In the genomic region with DNA sequence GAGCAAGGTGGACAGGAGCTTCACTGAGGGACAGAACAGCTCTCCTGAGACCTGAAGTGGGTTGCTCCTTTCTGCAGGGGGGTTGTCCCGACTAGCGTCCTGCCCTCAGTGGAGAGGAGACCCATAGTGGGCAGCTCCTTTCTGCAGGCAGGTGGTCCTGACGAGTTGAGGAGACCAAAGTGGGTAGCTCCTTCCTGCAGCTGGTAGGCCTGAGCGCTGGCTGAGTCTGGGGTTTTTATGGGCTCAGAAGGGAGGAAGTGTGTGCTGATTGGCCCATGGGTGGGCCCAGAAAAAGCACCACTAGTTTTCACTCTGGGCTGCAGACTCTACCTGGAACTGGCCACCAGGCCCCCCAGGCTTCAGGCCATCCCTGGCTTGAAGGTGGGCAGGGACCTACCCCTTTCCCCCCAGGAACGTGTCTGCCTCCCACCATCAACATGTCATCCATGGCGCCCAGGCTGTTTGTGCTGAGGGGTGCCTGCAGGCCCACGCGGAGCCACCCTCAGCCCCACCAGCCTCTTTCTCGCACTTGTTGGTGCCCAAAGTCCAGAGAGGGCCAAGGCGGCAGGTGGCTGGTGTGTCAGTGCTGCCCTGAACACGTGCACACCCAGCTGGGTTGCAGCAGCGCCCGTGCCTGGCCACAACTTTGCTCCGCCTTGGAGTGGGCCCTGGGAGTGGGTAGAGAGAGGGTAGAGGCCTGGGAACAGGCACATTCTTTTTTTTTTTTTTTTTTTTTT, we compare ENCODE assay signal across 1 cellular context.
A peak's percentile ranks its signal among the peaks of the same experiment; 100 is the strongest.
TF ChIP-seq lines count a peak whose summit lies in the region.

No MANE protein-coding gene starts in this region.

TF ChIP-seq in GM12878, 131 proteins besides CTCF, POLR2A, EP300 and RAD21:
- TF ChIP-seq RAD51 (IDR thresholded peaks at IDR 0.05) (no peak), JUNB (IDR thresholded peaks at IDR 0.05) (no peak), SUZ12 (IDR thresholded peaks at IDR 0.05; ENCODE audit: unreplicated experiment) (no peak), CHD1 (IDR thresholded peaks at IDR 0.05; ENCODE audit: low read depth, low read length) (no peak)
- TF ChIP-seq, protein P1, sequence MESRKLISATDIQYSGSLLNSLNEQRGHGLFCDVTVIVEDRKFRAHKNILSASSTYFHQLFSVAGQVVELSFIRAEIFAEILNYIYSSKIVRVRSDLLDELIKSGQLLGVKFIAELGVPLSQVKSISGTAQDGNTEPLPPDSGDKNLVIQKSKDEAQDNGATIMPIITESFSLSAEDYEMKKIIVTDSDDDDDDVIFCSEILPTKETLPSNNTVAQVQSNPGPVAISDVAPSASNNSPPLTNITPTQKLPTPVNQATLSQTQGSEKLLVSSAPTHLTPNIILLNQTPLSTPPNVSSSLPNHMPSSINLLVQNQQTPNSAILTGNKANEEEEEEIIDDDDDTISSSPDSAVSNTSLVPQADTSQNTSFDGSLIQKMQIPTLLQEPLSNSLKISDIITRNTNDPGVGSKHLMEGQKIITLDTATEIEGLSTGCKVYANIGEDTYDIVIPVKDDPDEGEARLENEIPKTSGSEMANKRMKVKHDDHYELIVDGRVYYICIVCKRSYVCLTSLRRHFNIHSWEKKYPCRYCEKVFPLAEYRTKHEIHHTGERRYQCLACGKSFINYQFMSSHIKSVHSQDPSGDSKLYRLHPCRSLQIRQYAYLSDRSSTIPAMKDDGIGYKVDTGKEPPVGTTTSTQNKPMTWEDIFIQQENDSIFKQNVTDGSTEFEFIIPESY (IDR thresholded peaks at IDR 0.05) = peak; percentile 83; the same call in 1 of the 2 replicates
